15 cellular contexts compared by ENCODE assay signal in the genomic region with DNA sequence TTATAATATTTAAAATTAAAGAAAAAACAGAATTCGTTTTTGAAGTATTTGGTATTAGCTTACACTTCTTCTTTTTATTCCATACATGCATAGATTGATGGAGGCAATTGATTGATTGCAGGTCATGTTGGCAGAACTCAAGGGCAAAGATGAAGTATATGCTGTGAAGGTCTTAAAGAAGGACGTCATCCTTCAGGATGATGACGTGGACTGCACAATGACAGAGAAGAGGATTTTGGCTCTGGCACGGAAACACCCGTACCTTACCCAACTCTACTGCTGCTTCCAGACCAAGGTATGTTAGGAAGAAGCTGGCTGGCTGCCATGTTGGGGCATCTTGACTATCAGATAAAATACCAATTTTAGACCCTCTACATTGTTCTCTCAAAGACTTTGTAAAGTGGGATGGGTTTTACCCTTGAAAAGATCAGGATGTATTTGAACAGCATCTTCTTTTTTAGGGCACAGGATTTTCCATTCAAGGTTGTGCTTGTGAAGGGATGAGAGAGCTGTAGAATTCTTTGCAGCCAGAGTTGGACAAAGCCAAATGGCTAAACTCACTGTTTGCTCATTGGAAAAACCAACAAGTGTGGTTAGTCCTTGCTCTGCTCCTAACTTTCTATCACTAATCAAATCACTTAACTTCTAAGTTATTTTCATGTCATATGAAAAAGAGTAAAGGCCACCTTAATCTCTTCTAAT.
DNase-seq lines count a peak whose midpoint lies in the region; ATAC-seq, FAIRE-seq and TF ChIP-seq lines count a peak whose summit lies in the region.
"Had no signal": no experiment of that assay in that cellular context is flagged by ENCODE, and none has a peak within 500 bp of the region (broad histone marks: within the 10 kb centered on the region; RNA-seq: fewer than 3 reads in every experiment).

No MANE protein-coding gene starts in this region.

- H4K8ac ChIP-seq in IMR-90 (ENCODE audit: low read depth in 2 of 2, low read length in 2 of 2): peak overlapping the region; percentile 67 to 82

- H3K27ac Mint-ChIP-seq in nephron (peak overlapping the region in 2 of 3 experiments; percentile 63 to 76), Caco-2 (ENCODE audit: unreplicated experiment) (no peak overlapping the region)
- H3K27ac Mint-ChIP-seq: CD4-positive, CD25-positive, alpha-beta regulatory T cell; GM23338; H9 had no signal

- peak overlapping the region; percentile 97 for H2AK5ac ChIP-seq in IMR-90 (ENCODE audit: low read depth, low read length)

- H3K9me3 Mint-ChIP-seq in nephron: no peaks in the 10 kb centered on the region
- no peaks in the 10 kb centered on the region for H3K9me3 Mint-ChIP-seq in Caco-2 (ENCODE audit: unreplicated experiment)
- H3K9me3 Mint-ChIP-seq: CD4-positive, CD25-positive, alpha-beta regulatory T cell; GM23338; H9 had no signal

- H3K79me1 ChIP-seq in IMR-90 (ENCODE audit: low read depth in 1 of 2, low read length in 2 of 2): peaks cover 8 to 34% of the 10 kb centered on the region in 2 experiments

- TF ChIP-seq POLR2A in IMR-90 (IDR thresholded peaks at IDR 0.05; ENCODE audit: low read depth, low read length) (no peak), K562 (conservative IDR thresholded peaks at IDR 0.05) (no peak)

- TF ChIP-seq EP300 in K562 (IDR thresholded peaks at IDR 0.05; ENCODE audit: low read length): no peak

- peak overlapping the region; percentile 92 for H3K27ac ChIP-seq in IMR-90 (ENCODE audit: insufficient read depth, low read length)
- no peak overlapping the region for H3K27ac ChIP-seq in K562 (ENCODE audit: extremely low read depth, low read depth, low read length)
- H3K27ac ChIP-seq in kidney (ENCODE audit: low read depth in 2 of 2, low read length in 2 of 2): no peak overlapping the region
- H3K27ac ChIP-seq: BLaER1 treated with 17β-estradiol and CSF1 and Interleukin-3, amounts not matched to agents 10 nM and 100 nM had no signal

- no peak overlapping the region for H2AFZ ChIP-seq in IMR-90 (replicated peaks; ENCODE audit: low read length, poor library complexity)
- no peak overlapping the region for H2AFZ ChIP-seq in K562 (ENCODE audit: low read depth, low read length)
- H2AFZ ChIP-seq: GM23338 had no signal

- TF ChIP-seq CTCF in IMR-90 (conservative IDR thresholded peaks at IDR 0.05; ENCODE audit: low read depth, low read length) (no peak), K562 (IDR thresholded peaks at IDR 0.05 in 2 of 3, conservative IDR thresholded peaks at IDR 0.05 in 1 of 3; ENCODE audit: insufficient read depth in 2 of 3, low read depth in 1 of 3, low read length in 3 of 3) (no peak), nephron (IDR thresholded peaks at IDR 0.05; ENCODE audit: unreplicated experiment in 3 of 3) (no peak), kidney (IDR thresholded peaks at IDR 0.05; ENCODE audit: borderline replicate concordance, extremely low read depth, insufficient read depth) (no peak), Caco-2 (IDR thresholded peaks at IDR 0.05; ENCODE audit: insufficient read depth in 1 of 2, low read depth in 1 of 2, low read length in 1 of 2, severe bottlenecking in 1 of 2, unreplicated experiment in 1 of 2) (no peak)

- H3K9me3 ChIP-seq in IMR-90 (ENCODE audit: control insufficient read depth, insufficient read depth, low read length) (no peaks in the 10 kb centered on the region), K562 (replicated peaks; ENCODE audit: control insufficient read depth, insufficient read depth, low read depth, low read length) (no peaks in the 10 kb centered on the region), kidney (ENCODE audit: control insufficient read depth in 1 of 2, low read length in 2 of 2) (no peaks in the 10 kb centered on the region), Caco-2 (no peaks in the 10 kb centered on the region)
- H3K9me3 ChIP-seq: BLaER1 treated with 17β-estradiol and CSF1 and Interleukin-3, amounts not matched to agents 10 nM and 100 nM had no signal

- WGBS in IMR-90 (ENCODE audit: extremely low coverage in 2 of 2, insufficient read length in 1 of 2), 2 experiments: no CpG with 5 or more reads among the region's 5 CpGs
- 3% methylated on average over 4 of the region's 5 CpGs for WGBS in K562 (ENCODE audit: insufficient coverage, low coverage, missing lambda C conversion rate)

- H3K18ac ChIP-seq in IMR-90 (ENCODE audit: low read depth, low read length): peak overlapping the region; percentile 92

- H2BK20ac ChIP-seq in IMR-90 (ENCODE audit: low read depth, low read length): peak overlapping the region; percentile 99

- H2BK5ac ChIP-seq in IMR-90 (ENCODE audit: low read depth, low read length, poor library complexity, severe bottlenecking): peak overlapping the region; percentile 98

- H3K27me3 ChIP-seq in IMR-90 (ENCODE audit: control insufficient read depth, insufficient read depth, low read length) (no peaks in the 10 kb centered on the region), K562 (ENCODE audit: control insufficient read depth in 2 of 2, insufficient read depth in 2 of 2, low read length in 2 of 2) (peaks cover 18% of the 10 kb centered on the region in 2 experiments), Caco-2 (replicated peaks; ENCODE audit: control insufficient read depth, insufficient read depth, low read length) (no peaks in the 10 kb centered on the region)
- H3K27me3 ChIP-seq: BLaER1 treated with 17β-estradiol and CSF1 and Interleukin-3, amounts not matched to agents 10 nM and 100 nM had no signal

- H2BK15ac ChIP-seq in IMR-90 (ENCODE audit: low read depth, low read length): peak overlapping the region; percentile 100

- H3K4me3 Mint-ChIP-seq in nephron (no peak overlapping the region), Caco-2 (ENCODE audit: unreplicated experiment) (no peak overlapping the region)
- H3K4me3 Mint-ChIP-seq: CD4-positive, CD25-positive, alpha-beta regulatory T cell; GM23338; H9 had no signal

- POLR2A ChIA-PET in IMR-90 (lab: Charles Lee; ENCODE audit: unreplicated experiment): no interaction called here
- POLR2A ChIA-PET in K562 (lab: Yijun Ruan, JAX): no interaction called here
- POLR2A ChIA-PET in Caco-2 (lab: Charles Lee): interaction anchor here (0.5 kb wide), 1 partner anchor 52 kb away, joined by 3 read pairs; no protein-coding TSS in a partner anchor

- H3K9me1 ChIP-seq in IMR-90 (ENCODE audit: insufficient read depth, low read length) (peaks cover 20% of the 10 kb centered on the region), K562 (ENCODE audit: control insufficient read depth, insufficient read depth, low read length) (no peaks in the 10 kb centered on the region)

- intact Hi-C loops in IMR-90 (cut with micrococcal nuclease): loop anchor here (1.0 kb wide), 1 partner anchor 289 kb away; no protein-coding TSS in a partner anchor
- intact Hi-C loops in K562 (cut with micrococcal nuclease): loop anchor here (5.0 to 10.0 kb wide), 2 partner anchors 284 to 357 kb away; partner anchors contain the start of gene EPAS1
- intact Hi-C loops in kidney (cut with DNase I): no loop called here
- intact Hi-C loops in Right ventricle myocardium inferior (cut with DNase I): loop anchor here (5.0 kb wide), 3 partner anchors 52 to 352 kb away; no protein-coding TSS in a partner anchor
- intact Hi-C loops in Caco-2 (cut with micrococcal nuclease; ENCODE audit: unreplicated experiment): loop anchor here (5.0 kb wide), 1 partner anchor 52 kb away; no protein-coding TSS in a partner anchor

- peak overlapping the region; percentile 94 for H3K4ac ChIP-seq in IMR-90 (ENCODE audit: low read depth, low read length)

- no peak for TF ChIP-seq RAD21 in IMR-90 (IDR thresholded peaks at IDR 0.05; ENCODE audit: low read length)
- no peak for TF ChIP-seq RAD21 in K562 (CRISPR knock-in tag; conservative IDR thresholded peaks at IDR 0.05 in 1 of 2, IDR thresholded peaks at IDR 0.05 in 1 of 2)

- H3K27me3 Mint-ChIP-seq in nephron (ENCODE audit: low read depth) (no peaks in the 10 kb centered on the region), Caco-2 (ENCODE audit: insufficient read depth, unreplicated experiment) (no peaks in the 10 kb centered on the region)
- H3K27me3 Mint-ChIP-seq: CD4-positive, CD25-positive, alpha-beta regulatory T cell had no signal

- no peaks in the 10 kb centered on the region for H3K79me2 ChIP-seq in K562 (ENCODE audit: control insufficient read depth, insufficient read depth, low read length)

- H3K4me3 ChIP-seq in IMR-90 (ENCODE audit: insufficient read depth, low read depth, low read length) (no peak overlapping the region), K562 (no peak overlapping the region), kidney (ENCODE audit: low read length in 2 of 2) (no peak overlapping the region), Caco-2 (ENCODE audit: low read depth, low read length) (no peak overlapping the region)
- H3K4me3 ChIP-seq: BLaER1 treated with 17β-estradiol and CSF1 and Interleukin-3, amounts not matched to agents 10 nM and 100 nM; GM23338 had no signal

- no peaks in the 10 kb centered on the region for H4K20me1 ChIP-seq in IMR-90 (ENCODE audit: insufficient read depth, low read length)
- peaks cover 2% of the 10 kb centered on the region; the same call in 1 of the 2 replicates for H4K20me1 ChIP-seq in K562 (replicated peaks; ENCODE audit: control insufficient read depth, insufficient read depth, low read length)

- DNase-seq in IMR-90 (peak; percentile 58), K562 (ENCODE audit: extremely low read depth in 1 of 4, low spot score in 3 of 4) (no peak), islet precursor cell (peak; percentile 36), Ammon's horn (ENCODE audit: low spot score) (no peak), kidney (no peak), Right ventricle myocardium inferior (ENCODE audit: missing footprints) (no peak), Caco-2 (no peak)
- DNase-seq: Calu3, DMS 273 treated with DMSO at 0.1 percent for 48 hours, H9 had no signal

- dilution Hi-C loops in IMR-90 (cut with HindIII; ENCODE audit: low sequenced_read_pairs, unreplicated experiment): no loop called here

- H3K56ac ChIP-seq in IMR-90 (ENCODE audit: extremely low read depth, insufficient read depth, low read length): peak overlapping the region; percentile 84

- H3K36me3 Mint-ChIP-seq in nephron (ENCODE audit: low read depth): peaks cover 3% of the 10 kb centered on the region
- no peaks in the 10 kb centered on the region for H3K36me3 Mint-ChIP-seq in Caco-2 (ENCODE audit: insufficient read depth, unreplicated experiment)

- H3K23ac ChIP-seq in IMR-90 (ENCODE audit: low read depth, low read length): peak overlapping the region; percentile 80

- CTCF ChIA-PET in IMR-90 (lab: Yijun Ruan, JAX): interaction anchor here (0.6 to 1.0 kb wide), 3 partner anchors 19 to 955 kb away, joined by 3 to 5 read pairs (median 3); no protein-coding TSS in a partner anchor
- CTCF ChIA-PET in K562 (lab: Yijun Ruan, JAX; ENCODE audit: low intra/inter-chr PET ratio): interaction anchor here (1.3 to 3.6 kb wide), 3 partner anchors 355 to 641 kb away, joined by 3 to 48 read pairs (median 17); no protein-coding TSS in a partner anchor
- CTCF ChIA-PET in Caco-2 (lab: Charles Lee): interaction anchor here (1.0 kb wide), 1 partner anchor 17 kb away, joined by 3 read pairs; no protein-coding TSS in a partner anchor

- H3K4me2 ChIP-seq in IMR-90 (ENCODE audit: low read depth, low read length) (peak overlapping the region; percentile 80), K562 (ENCODE audit: insufficient read depth, low read length) (no peak overlapping the region)
- H3K4me2 ChIP-seq: BLaER1 treated with 17β-estradiol and CSF1 and Interleukin-3, amounts not matched to agents 10 nM and 100 nM; GM23338 had no signal

- ATAC-seq in IMR-90 (ENCODE audit: low read depth) (0 out of 2 replicates have a peak, but pooled peaks have one; percentile 12), K562 (no peak), Right ventricle myocardium inferior (no peak)

- peak overlapping the region; percentile 97 for H4K91ac ChIP-seq in IMR-90 (ENCODE audit: insufficient read depth, low read depth, low read length)

- peak overlapping the region; percentile 97 for H4K5ac ChIP-seq in IMR-90 (ENCODE audit: low read depth, low read length)

- H2AK9ac ChIP-seq in IMR-90 (replicated peaks; ENCODE audit: low read depth, low read length, poor library complexity): peak overlapping the region; percentile 18

- peak overlapping the region; percentile 86 for H3K14ac ChIP-seq in IMR-90 (replicated peaks; ENCODE audit: low read depth, low read length)

- BruUV-seq in IMR-90 (replicated peaks; lab: Mats Ljungman, UMichigan): no TSS peak
- no TSS peak for BruUV-seq in K562 (replicated peaks; lab: Mats Ljungman, UMichigan)
- no TSS peak for BruUV-seq in Caco-2 (replicated peaks; lab: Mats Ljungman, UMichigan)

- H3K36me3 ChIP-seq in IMR-90 (ENCODE audit: control insufficient read depth, insufficient read depth, low read length): peaks cover 12% of the 10 kb centered on the region
- H3K36me3 ChIP-seq in K562 (ENCODE audit: control insufficient read depth, insufficient read depth, low read length): no peaks in the 10 kb centered on the region
- H3K36me3 ChIP-seq in kidney (ENCODE audit: control insufficient read depth in 1 of 2, insufficient read depth in 2 of 2, low read length in 2 of 2): peaks cover 0 to 8% of the 10 kb centered on the region in 2 donors
- H3K36me3 ChIP-seq in Caco-2 (ENCODE audit: control insufficient read depth, insufficient read depth, low read length): no peaks in the 10 kb centered on the region

- peaks cover 34% of the 10 kb centered on the region for H3K4me1 ChIP-seq in IMR-90 (ENCODE audit: control insufficient read depth, insufficient read depth, low read length)
- no peaks in the 10 kb centered on the region for H3K4me1 ChIP-seq in K562 (replicated peaks in 1 of 2; ENCODE audit: control insufficient read depth in 2 of 2, insufficient read depth in 2 of 2, low read length in 2 of 2)
- H3K4me1 ChIP-seq in kidney (ENCODE audit: control insufficient read depth in 1 of 2, insufficient read depth in 1 of 2, low read depth in 1 of 2, low read length in 2 of 2): no peaks in the 10 kb centered on the region
- peaks cover 23% of the 10 kb centered on the region for H3K4me1 ChIP-seq in Caco-2

- peaks cover 24% of the 10 kb centered on the region for H3K4me1 Mint-ChIP-seq in nephron
- peaks cover 17% of the 10 kb centered on the region for H3K4me1 Mint-ChIP-seq in Caco-2 (ENCODE audit: low read depth, unreplicated experiment)

- in situ Hi-C loops in IMR-90 (cut with MboI; ENCODE audit: low sequenced_read_pairs): loop anchor here (25.0 kb wide), 1 partner anchor 352 kb away; no protein-coding TSS in a partner anchor
- in situ Hi-C loops in K562 (cut with MboI): loop anchor here (10.0 kb wide), 1 partner anchor 364 kb away; no protein-coding TSS in a partner anchor

- peak overlapping the region; percentile 62 for H3K9ac ChIP-seq in IMR-90 (ENCODE audit: low read depth, low read length)
- H3K9ac ChIP-seq in K562 (ENCODE audit: insufficient read depth in 1 of 2, low read depth in 2 of 2, low read length in 2 of 2): no peak overlapping the region
- no peak overlapping the region for H3K9ac ChIP-seq in kidney (ENCODE audit: low read length in 2 of 2)
- H3K9ac ChIP-seq: BLaER1 treated with 17β-estradiol and CSF1 and Interleukin-3, amounts not matched to agents 10 nM and 100 nM had no signal

- FAIRE-seq in K562 (lab: Jason Lieb, UNC) (no peak), kidney (lab: Jason Lieb, UNC) (no peak)
- FAIRE-seq: HTR-8/SVneo had no signal

- H2BK120ac ChIP-seq in IMR-90 (ENCODE audit: low read depth, low read length): peak overlapping the region; percentile 92

Comparison
In these comparisons a context has a peak if more than half of its experiments do, and no peak if none do; other contexts are left out.
1. DNase-seq: peak in IMR-90 (single experiment) and islet precursor cell (single experiment); none in K562 (0 of 4), Ammon's horn (single experiment), kidney (single experiment), Right ventricle myocardium inferior (single experiment) and Caco-2 (0 of 2).